11 cellular contexts compared by ENCODE assay signal in genomic region chr10:86957471-86958108, GRCh38. TPM values are rescaled to one million over a fixed set of nuclear protein-coding genes. Genes with fewer than 3 reads are reported as not detected.
A peak's percentile ranks its signal among the peaks of the same experiment; 100 is the strongest.
DNase-seq lines count a peak whose midpoint lies in the region; ATAC-seq and TF ChIP-seq lines count a peak whose summit lies in the region.
"Had no signal": no experiment of that assay in that cellular context is flagged by ENCODE, and none has a peak within 500 bp of the region (broad histone marks: within the 10 kb centered on the region; RNA-seq: fewer than 3 reads in every experiment).

Gene MMRN2, minus strand, starts transcription at chr10:86957615. Its CDS starts 74 bp downstream, at chr10:86957541.

- ATAC-seq in right lobe of liver (peak; percentile 5 to 18 (median 14)), HG02588 (IDR thresholded peaks at IDR 0.05; ENCODE audit: unreplicated experiment) (no peak)
- no peak for ATAC-seq in stimulated activated effector memory CD8-positive, alpha-beta T cell treated with anti-CD3 and anti-CD28 coated beads, Interleukin-12 subunit alpha, Interleukin-12 subunit beta, amount 100 ng/mL, for 72 hours
- ATAC-seq: naive thymus-derived CD8-positive, alpha-beta T cell had no signal

- no peak within 1 kb of the TSS for H3K4me3 ChIP-seq in HEK293 (ENCODE audit: low read depth, low read length)
- H3K4me3 ChIP-seq in right lobe of liver: peak within 1 kb of the TSS; percentile 16 to 24 (median 18)

- H3K27me3 ChIP-seq in right lobe of liver: no peaks in the 10 kb centered on the region

- H3K27ac Mint-ChIP-seq in stimulated activated effector memory CD8-positive, alpha-beta T cell treated with anti-CD3 and anti-CD28 coated beads, Interleukin-12 subunit alpha, Interleukin-12 subunit beta, amount 100 ng/mL, for 72 hours: peak within 1 kb of the TSS; percentile 54
- H3K27ac Mint-ChIP-seq: activated naive CD4-positive, alpha-beta T cell treated with anti-CD3 and anti-CD28 coated beads for 36 hours had no signal

- no peaks in the 10 kb centered on the region for H3K36me3 Mint-ChIP-seq in stimulated activated effector memory CD8-positive, alpha-beta T cell treated with anti-CD3 and anti-CD28 coated beads, Interleukin-12 subunit alpha, Interleukin-12 subunit beta, amount 100 ng/mL, for 72 hours

- H3K9me3 Mint-ChIP-seq in stimulated activated effector memory CD8-positive, alpha-beta T cell treated with anti-CD3 and anti-CD28 coated beads, Interleukin-12 subunit alpha, Interleukin-12 subunit beta, amount 100 ng/mL, for 72 hours: no peaks in the 10 kb centered on the region

- intact Hi-C loops in right lobe of liver (cut with DNase I): no loop called here

- CTCF ChIA-PET in HEK293 (lab: Yijun Ruan, JAX): interaction anchor here (1.3 to 3.8 kb wide), 2 partner anchors 20 to 269 kb away, joined by 4 to 21 read pairs; no protein-coding TSS in a partner anchor

- H3K9me3 ChIP-seq in HEK293 (ENCODE audit: control insufficient read depth, insufficient read depth, low read depth, low read length): no peaks in the 10 kb centered on the region
- H3K9me3 ChIP-seq in right lobe of liver: no peaks in the 10 kb centered on the region

- H3K4me1 Mint-ChIP-seq in stimulated activated effector memory CD8-positive, alpha-beta T cell treated with anti-CD3 and anti-CD28 coated beads, Interleukin-12 subunit alpha, Interleukin-12 subunit beta, amount 100 ng/mL, for 72 hours: peaks cover 6% of the 10 kb centered on the region

- WGBS in right lobe of liver (ENCODE audit: insufficient coverage, low coverage, low lambda C conversion rate, missing lambda C conversion rate): 63% methylated on average over 5 of the region's 9 CpGs

- H3K4me1 ChIP-seq in HEK293 (ENCODE audit: control insufficient read depth, insufficient read depth, low read length) (no peaks in the 10 kb centered on the region), right lobe of liver (peaks cover 0 to 9% (median 4%) of the 10 kb centered on the region in 4 donors)

- no peak for TF ChIP-seq POLR2A in right lobe of liver (IDR thresholded peaks at IDR 0.05)

- POLR2A ChIA-PET in HEK293 (lab: Yijun Ruan, JAX): no interaction called here

- H3K4me3 Mint-ChIP-seq in stimulated activated effector memory CD8-positive, alpha-beta T cell treated with anti-CD3 and anti-CD28 coated beads, Interleukin-12 subunit alpha, Interleukin-12 subunit beta, amount 100 ng/mL, for 72 hours: no peak within 1 kb of the TSS
- H3K4me3 Mint-ChIP-seq: activated naive CD4-positive, alpha-beta T cell treated with anti-CD3 and anti-CD28 coated beads for 36 hours; naive thymus-derived CD8-positive, alpha-beta T cell had no signal

- DNase-seq in dermis blood vessel endothelial cell: peak; percentile 83
- DNase-seq in right lobe of liver: peak in 1 of 3 donors; percentile 49
- no peak for DNase-seq in stimulated activated effector memory CD8-positive, alpha-beta T cell treated with anti-CD3 and anti-CD28 coated beads, Interleukin-12 subunit alpha, Interleukin-12 subunit beta, amount 100 ng/mL, for 72 hours (ENCODE audit: low spot score in 2 of 2)
- no peak for DNase-seq in NCI-H1694 (lab: John Stamatoyannopoulos, UW)
- DNase-seq in NCI-H1417 (lab: John Stamatoyannopoulos, UW): no peak
- DNase-seq in GM20000 (ENCODE audit: low spot score): no peak
- DNase-seq: activated CD4-positive, CD25-positive, alpha-beta regulatory T cell treated with anti-CD3 and anti-CD28 coated beads, Interleukin-2, amount 50 U/mL, for 72 hours; activated naive CD4-positive, alpha-beta T cell treated with anti-CD3 and anti-CD28 coated beads for 36 hours; naive thymus-derived CD8-positive, alpha-beta T cell had no signal

- TF ChIP-seq CTCF in HEK293 (tag by site-specific recombination; IDR thresholded peaks at IDR 0.05): no peak
- TF ChIP-seq CTCF in right lobe of liver (IDR thresholded peaks at IDR 0.05): no peak
- TF ChIP-seq CTCF in GM20000 (IDR thresholded peaks at IDR 0.05; ENCODE audit: extremely low read depth, missing control alignments): no peak

- H3K36me3 ChIP-seq in HEK293 (ENCODE audit: control insufficient read depth in 2 of 2, insufficient read depth in 1 of 2, low read length in 2 of 2) (no peaks in the 10 kb centered on the region), right lobe of liver (no peaks in the 10 kb centered on the region)

- H3K27ac ChIP-seq in HEK293 (ENCODE audit: extremely low read depth, low read depth, low read length) (no peak within 1 kb of the TSS), right lobe of liver (peak within 1 kb of the TSS; percentile 15 to 75 (median 57))

TF ChIP-seq in HEK293, 187 proteins besides CTCF, POLR2A, EP300 and RAD21:
- no peak for TF ChIP-seq GLI4 (tag by site-specific recombination; IDR thresholded peaks at IDR 0.05)
- TF ChIP-seq GLIS2 (tag by site-specific recombination; IDR thresholded peaks at IDR 0.05): 0 out of 2 replicates have a peak, but pooled peaks have one; percentile 26

RNA-seq across cellular contexts. Expression of gene MMRN2, which starts in this region (rescaled TPM):
- total RNA-seq in dermis blood vessel endothelial cell (465 and 483 TPM in 2 replicates), right lobe of liver (10 to 100 TPM in 3 of 6 experiments, 1 to 10 TPM in 3; 6.2 to 11.8 (median 9.1) TPM)
- total RNA-seq: activated naive CD4-positive, alpha-beta T cell treated with anti-CD3 and anti-CD28 coated beads for 36 hours had no signal

Comparison
In these comparisons a context has a peak if more than half of its experiments do, and no peak if none do; other contexts are left out.
1. RNA of gene MMRN2 (total RNA-seq): 465 to 483 TPM in dermis blood vessel endothelial cell; 6.2 to 11.8 TPM in right lobe of liver; every median in the first group is over 10 times any median in the second.
2. ATAC-seq: peak in right lobe of liver (4 of 4); none in stimulated activated effector memory CD8-positive, alpha-beta T cell treated with anti-CD3 and anti-CD28 coated beads, Interleukin-12 subunit alpha, Interleukin-12 subunit beta, amount 100 ng/mL, for 72 hours (single experiment) and HG02588 (single experiment).